ENCODE assay signal across 9 cellular contexts in the genomic region with DNA sequence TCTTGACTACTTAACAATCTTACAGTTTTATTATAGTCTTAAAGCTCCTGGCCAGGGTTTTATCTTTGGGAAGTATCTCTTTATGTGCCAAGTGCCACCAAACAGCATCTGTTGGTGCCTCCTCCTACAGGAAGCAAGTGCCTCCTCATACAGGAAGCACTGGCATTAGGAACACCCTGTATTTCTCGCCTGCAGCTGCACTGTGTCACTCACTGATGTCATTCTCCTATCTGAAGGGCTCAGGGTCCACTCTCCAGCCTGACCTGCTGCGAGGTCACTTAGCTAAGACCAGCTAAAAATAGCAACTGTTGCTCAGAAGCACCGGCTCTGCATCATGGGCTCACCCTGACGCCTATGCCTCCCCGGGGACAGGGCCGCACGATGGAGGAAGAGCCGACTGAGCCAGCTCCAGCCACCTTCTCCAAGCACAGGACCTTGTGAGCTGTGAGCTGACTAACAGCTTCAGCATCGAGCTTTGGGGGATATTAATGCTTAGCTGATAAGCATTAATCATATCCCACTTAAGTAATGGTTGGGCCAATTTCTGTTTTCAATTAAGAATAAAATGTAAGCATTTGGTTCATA.
DNase-seq lines count a peak whose midpoint lies in the region; ATAC-seq and TF ChIP-seq lines count a peak whose summit lies in the region.
"Had no signal": no experiment of that assay in that cellular context is flagged by ENCODE, and none has a peak within 500 bp of the region (broad histone marks: within the 10 kb centered on the region; RNA-seq: fewer than 3 reads in every experiment).

No MANE protein-coding gene starts in this region.

- H3K36me3 Mint-ChIP-seq in activated naive CD4-positive, alpha-beta T cell treated with anti-CD3 and anti-CD28 coated beads for 36 hours (ENCODE audit: low read depth): no peaks in the 10 kb centered on the region

- H3K36me3 ChIP-seq in body of pancreas (replicated peaks in 1 of 2; ENCODE audit: insufficient read depth in 1 of 2, low read depth in 2 of 2) (no peaks in the 10 kb centered on the region), left lung (no peaks in the 10 kb centered on the region), tibial nerve (no peaks in the 10 kb centered on the region)

- H3K27me3 ChIP-seq in body of pancreas: no peaks in the 10 kb centered on the region
- H3K27me3 ChIP-seq in left lung: no peaks in the 10 kb centered on the region
- no peaks in the 10 kb centered on the region for H3K27me3 ChIP-seq in tibial nerve

- DNase-seq in NCI-H82 (lab: John Stamatoyannopoulos, UW): peak; percentile 3
- no peak for DNase-seq in NCI-H82 treated with DMSO at 0.1 percent for 48 hours (lab: John Stamatoyannopoulos, UW; ENCODE audit: unreplicated experiment)
- peak; percentile 26 to 73 (median 40) for DNase-seq in body of pancreas
- peak; percentile 59 to 73 for DNase-seq in left lung
- peak in 1 of 2 donors; percentile 53 for DNase-seq in tibial nerve (ENCODE audit: low spot score in 2 of 2)
- no peak for DNase-seq in activated naive CD4-positive, alpha-beta T cell treated with anti-CD3 and anti-CD28 coated beads for 36 hours
- no peak for DNase-seq in DMS153 treated with DMSO at 0.1 percent for 48 hours (lab: John Stamatoyannopoulos, UW; ENCODE audit: unreplicated experiment)
- DNase-seq: MM.1S had no signal

- H3K4me1 Mint-ChIP-seq in activated naive CD4-positive, alpha-beta T cell treated with anti-CD3 and anti-CD28 coated beads for 36 hours (ENCODE audit: low read depth): no peaks in the 10 kb centered on the region

- no peak overlapping the region for H3K4me3 Mint-ChIP-seq in activated naive CD4-positive, alpha-beta T cell treated with anti-CD3 and anti-CD28 coated beads for 36 hours

- ATAC-seq in body of pancreas (peak; percentile 57), left lung (peak; percentile 36), HG03457 (IDR thresholded peaks at IDR 0.05; ENCODE audit: unreplicated experiment) (no peak)

- no peak overlapping the region for H3K27ac Mint-ChIP-seq in activated naive CD4-positive, alpha-beta T cell treated with anti-CD3 and anti-CD28 coated beads for 36 hours

- intact Hi-C loops in body of pancreas (cut with DNase I): no loop called here
- intact Hi-C loops in left lung (cut with DNase I): no loop called here
- intact Hi-C loops in activated naive CD4-positive, alpha-beta T cell treated with anti-CD3 and anti-CD28 coated beads for 36 hours (cut with micrococcal nuclease): no loop called here

- no peak for TF ChIP-seq POLR2A in body of pancreas (IDR thresholded peaks at IDR 0.05)
- TF ChIP-seq POLR2A in tibial nerve (IDR thresholded peaks at IDR 0.05): peak in 1 of 2 donors; percentile 18

- CTCF ChIA-PET in activated naive CD4-positive, alpha-beta T cell treated with anti-CD3 and anti-CD28 coated beads for 36 hours (lab: Charles Lee): no interaction called here

- H3K4me1 ChIP-seq in body of pancreas (no peaks in the 10 kb centered on the region), left lung (peaks cover 20 to 100% of the 10 kb centered on the region in 2 donors), tibial nerve (peaks cover 0 to 69% (median 11%) of the 10 kb centered on the region in 4 donors)

- H3K27ac ChIP-seq in body of pancreas (peak overlapping the region in 1 of 4 donors; percentile 12), left lung (peak overlapping the region in 1 of 2 donors; percentile 73), tibial nerve (peak overlapping the region in 2 of 4 donors; percentile 71 to 80)

- no peaks in the 10 kb centered on the region for H3K9me3 ChIP-seq in body of pancreas
- H3K9me3 ChIP-seq in left lung: no peaks in the 10 kb centered on the region
- no peaks in the 10 kb centered on the region for H3K9me3 ChIP-seq in tibial nerve

- TF ChIP-seq CTCF in body of pancreas (IDR thresholded peaks at IDR 0.05): no peak
- TF ChIP-seq CTCF in left lung (IDR thresholded peaks at IDR 0.05): no peak
- peak in 1 of 5 experiments; percentile 14 for TF ChIP-seq CTCF in tibial nerve (IDR thresholded peaks at IDR 0.05)

- no peaks in the 10 kb centered on the region for H3K27me3 Mint-ChIP-seq in activated naive CD4-positive, alpha-beta T cell treated with anti-CD3 and anti-CD28 coated beads for 36 hours (ENCODE audit: low read depth)

- TF ChIP-seq EP300 in tibial nerve (IDR thresholded peaks at IDR 0.05): peak; percentile 87

- WGBS in body of pancreas, 2 donors: 27 to 36% methylated on average over 7 to 9 of the region's 9 CpGs
- WGBS in tibial nerve, 2 donors: 29 to 42% methylated on average over 9 of the region's 9 CpGs

- H3K4me3 ChIP-seq in body of pancreas (no peak overlapping the region), left lung (no peak overlapping the region), tibial nerve (no peak overlapping the region)

- H3K9me3 Mint-ChIP-seq in activated naive CD4-positive, alpha-beta T cell treated with anti-CD3 and anti-CD28 coated beads for 36 hours: no peaks in the 10 kb centered on the region

Comparison
In these comparisons a context has a peak if more than half of its experiments do, and no peak if none do; other contexts are left out.
1. DNase-seq: peak in NCI-H82 (single experiment), body of pancreas (4 of 4) and left lung (2 of 2); none in NCI-H82 treated with DMSO at 0.1 percent for 48 hours (single experiment), activated naive CD4-positive, alpha-beta T cell treated with anti-CD3 and anti-CD28 coated beads for 36 hours (single experiment) and DMS153 treated with DMSO at 0.1 percent for 48 hours (single experiment).